In genomic region chr4:41282362-41282761, GRCh38 we compare ENCODE assay signal across 25 cellular contexts. TPM values are rescaled to one million over a fixed set of nuclear protein-coding genes. Genes with fewer than 3 reads are reported as not detected.
"Had no signal": no experiment of that assay in that cellular context is flagged by ENCODE, and none has a peak within 500 bp of the region (broad histone marks: within the 10 kb centered on the region; RNA-seq: fewer than 3 reads in every experiment).

No MANE protein-coding gene starts in this region.

- H2AFZ ChIP-seq: neural progenitor cell, parathyroid adenoma had no signal

- H3K27me3 Mint-ChIP-seq: type B pancreatic cell had no signal

- H3K9me3 ChIP-seq: right lobe of liver, testis, tibial artery had no signal

- H3K36me3 ChIP-seq: neural progenitor cell, right lobe of liver, tibial artery had no signal

- H3K9ac ChIP-seq: neural progenitor cell, parathyroid adenoma had no signal

- H3K4me2 ChIP-seq: neural progenitor cell had no signal

- DNase-seq: effector memory CD4-positive, alpha-beta T cell; hypothalamus; immature natural killer cell; kidney; naive thymus-derived CD4-positive, alpha-beta T cell; right lobe of liver; small intestine; stimulated activated CD4-positive, alpha-beta T cell treated with anti-CD3 and anti-CD28 coated beads, Interleukin-12 subunit alpha, Interleukin-12 subunit beta, amount 100 ng/mL, for 4 hours; stimulated activated CD4-positive, alpha-beta T cell treated with anti-CD3 and anti-CD28 coated beads, Interleukin-1b, Interleukin-23, amount 100 ng/mL, for 48 hours; stimulated activated CD4-positive, alpha-beta T cell treated with anti-CD3 and anti-CD28 coated beads, Interleukin-4, amount 100 ng/mL, for 1 hour; stimulated activated CD8-positive, alpha-beta memory T cell treated with anti-CD3 and anti-CD28 coated beads, Interleukin-4, amount 100 ng/mL, for 48 hours; stimulated activated naive CD4-positive, alpha-beta T cell treated with Interleukin-2 at 50 U/mL for 16 hours; substantia nigra; testis; tibial artery had no signal

- H3K36me3 Mint-ChIP-seq: immature natural killer cell; memory B cell; naive thymus-derived CD4-positive, alpha-beta T cell; neural progenitor cell; type B pancreatic cell had no signal

- H3K4me3 Mint-ChIP-seq: dendritic cell treated with granulocyte-macrophage colony-stimulating factor and Interleukin-4, amounts not matched to agents 40 ng/mL and 50 ng/mL, for 4 days; immature natural killer cell; memory B cell; naive thymus-derived CD4-positive, alpha-beta T cell; nephron; neural progenitor cell; type B pancreatic cell had no signal

- H3K27ac Mint-ChIP-seq: dendritic cell treated with granulocyte-macrophage colony-stimulating factor and Interleukin-4, amounts not matched to agents 40 ng/mL and 50 ng/mL, for 4 days; immature natural killer cell; memory B cell; naive thymus-derived CD4-positive, alpha-beta T cell; nephron; neural progenitor cell; progenitor cell of endocrine pancreas; type B pancreatic cell had no signal

- H3K9me3 Mint-ChIP-seq: dendritic cell treated with granulocyte-macrophage colony-stimulating factor and Interleukin-4, amounts not matched to agents 40 ng/mL and 50 ng/mL, for 4 days; immature natural killer cell; memory B cell; naive thymus-derived CD4-positive, alpha-beta T cell had no signal

- FAIRE-seq: colon, frontal cortex, kidney, small intestine had no signal

- H3K79me2 ChIP-seq: parathyroid adenoma had no signal

- H3K27me3 ChIP-seq: neural progenitor cell, right lobe of liver, testis, tibial artery had no signal

- H3K4me1 ChIP-seq: neural progenitor cell, right lobe of liver, tibial artery had no signal

- H3K4me1 Mint-ChIP-seq: immature natural killer cell; memory B cell; naive thymus-derived CD4-positive, alpha-beta T cell had no signal

- H3K4me3 ChIP-seq: lung, neural progenitor cell, right lobe of liver, testis, tibial artery had no signal

- H3K27ac ChIP-seq: neural progenitor cell, parathyroid adenoma, right lobe of liver, testis, tibial artery had no signal

RNA-seq across cellular contexts. Expression of gene UCHL1, which starts 25.6 kb away (rescaled TPM):
- polyA plus RNA-seq: immature natural killer cell; naive thymus-derived CD4-positive, alpha-beta T cell had no signal
